8 cellular contexts compared by ENCODE assay signal in the genomic region with DNA sequence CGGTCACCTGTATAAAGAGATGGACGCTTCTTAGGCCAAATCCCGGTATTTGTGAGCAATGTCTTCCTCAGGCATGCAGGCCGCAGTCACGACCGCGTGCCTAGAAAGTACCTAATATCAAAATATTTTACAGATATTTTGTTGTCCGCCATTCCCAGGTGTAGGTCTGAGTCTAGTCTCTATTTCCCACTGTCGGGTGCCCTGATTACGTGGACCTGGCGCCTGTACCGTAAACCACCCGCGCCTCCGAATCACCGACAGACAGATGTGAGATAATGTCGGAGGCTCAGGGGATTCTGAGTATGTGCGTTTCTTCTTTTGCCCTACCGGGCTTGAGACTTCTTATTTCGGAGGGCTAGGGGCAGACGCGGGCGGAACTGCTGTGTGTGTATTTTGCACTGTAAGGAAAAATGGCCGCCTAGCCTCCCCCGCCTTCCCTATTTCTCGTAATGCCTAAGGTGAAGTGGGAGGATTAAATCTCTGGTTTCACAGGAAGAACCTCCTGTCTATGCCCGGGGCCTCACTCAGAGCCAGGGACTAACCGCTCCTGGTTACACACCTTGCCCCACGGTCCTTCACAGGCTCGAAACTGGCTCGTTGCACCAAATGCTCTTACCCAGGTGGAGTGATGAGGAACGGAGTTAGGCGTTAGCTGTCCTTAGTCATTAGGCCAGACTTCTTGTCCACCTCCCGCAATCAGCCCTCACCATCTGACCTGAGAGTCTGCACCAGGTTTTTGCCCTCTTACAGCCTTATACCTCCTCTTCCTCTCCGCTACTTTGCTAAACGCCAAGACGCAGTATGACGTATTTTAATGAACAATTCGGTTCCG. TPM values are rescaled to one million over a fixed set of nuclear protein-coding genes. Genes with fewer than 3 reads are reported as not detected.
DNase-seq lines count a peak whose midpoint lies in the region; ATAC-seq and TF ChIP-seq lines count a peak whose summit lies in the region.

No MANE protein-coding gene starts in this region.

- H3K27ac Mint-ChIP-seq in activated CD4-positive, alpha-beta memory T cell treated with anti-CD3 and anti-CD28 coated beads for 36 hours = peak overlapping the region; percentile 99
- H3K27ac Mint-ChIP-seq in mesothelial cell of epicardium = no peak overlapping the region

- H3K27me3 ChIP-seq in DND-41 (ENCODE audit: insufficient read depth, low read length, poor library complexity) (no peaks in the 10 kb centered on the region), dorsolateral prefrontal cortex (no peaks in the 10 kb centered on the region)

- H3K4me1 ChIP-seq in DND-41 (ENCODE audit: insufficient read depth, low read length) = peaks cover 37% of the 10 kb centered on the region

- DNase-seq in DND-41 (peak; percentile 45), substantia nigra (lab: John Stamatoyannopoulos, UW) (peak in 22 of 49 donors; percentile 0 to 21 (median 2)), dorsolateral prefrontal cortex (no peak), posterior vena cava (ENCODE audit: low spot score) (no peak), mesothelial cell of epicardium (ENCODE audit: low spot score in 2 of 2, unreplicated experiment in 2 of 2) (no peak)
- peak; percentile 74 for DNase-seq in activated CD4-positive, alpha-beta memory T cell treated with anti-CD3 and anti-CD28 coated beads for 36 hours

- peak; percentile 63 for ATAC-seq in DND-41 (ENCODE audit: insufficient read depth, low read depth)
- ATAC-seq in HG03432 (IDR thresholded peaks at IDR 0.05; ENCODE audit: unreplicated experiment) = peak; percentile 42

- H3K4me3 Mint-ChIP-seq in activated CD4-positive, alpha-beta memory T cell treated with anti-CD3 and anti-CD28 coated beads for 36 hours = peak overlapping the region; percentile 97
- H3K4me3 Mint-ChIP-seq in mesothelial cell of epicardium = no peak overlapping the region

- CTCF ChIA-PET in activated CD4-positive, alpha-beta memory T cell treated with anti-CD3 and anti-CD28 coated beads for 36 hours (lab: Charles Lee) = no interaction called here

- peak overlapping the region; percentile 84 for H2AFZ ChIP-seq in DND-41 (ENCODE audit: low read depth, low read length)

- peaks cover 36% of the 10 kb centered on the region for H3K36me3 ChIP-seq in DND-41 (ENCODE audit: insufficient read depth, low read length)

- peaks cover 58% of the 10 kb centered on the region for H3K79me2 ChIP-seq in DND-41 (ENCODE audit: insufficient read depth, low read length)

- no peaks in the 10 kb centered on the region for H3K9me3 Mint-ChIP-seq in activated CD4-positive, alpha-beta memory T cell treated with anti-CD3 and anti-CD28 coated beads for 36 hours
- H3K9me3 Mint-ChIP-seq in mesothelial cell of epicardium = no peaks in the 10 kb centered on the region

- no peaks in the 10 kb centered on the region for H3K27me3 Mint-ChIP-seq in activated CD4-positive, alpha-beta memory T cell treated with anti-CD3 and anti-CD28 coated beads for 36 hours
- no peaks in the 10 kb centered on the region for H3K27me3 Mint-ChIP-seq in mesothelial cell of epicardium (ENCODE audit: low read depth)

- peaks cover 14% of the 10 kb centered on the region for H3K4me1 Mint-ChIP-seq in activated CD4-positive, alpha-beta memory T cell treated with anti-CD3 and anti-CD28 coated beads for 36 hours (ENCODE audit: low read depth)
- no peaks in the 10 kb centered on the region for H3K4me1 Mint-ChIP-seq in mesothelial cell of epicardium

- H4K20me1 ChIP-seq in DND-41 (ENCODE audit: insufficient read depth, low read length) = no peaks in the 10 kb centered on the region

- no peaks in the 10 kb centered on the region for H3K9me3 ChIP-seq in DND-41 (ENCODE audit: insufficient read depth, low read length, severe bottlenecking)

- intact Hi-C loops in activated CD4-positive, alpha-beta memory T cell treated with anti-CD3 and anti-CD28 coated beads for 36 hours (cut with micrococcal nuclease) = loop anchor here (1.0 to 10.0 kb wide), 4 partner anchors 70 to 812 kb away; no protein-coding TSS in a partner anchor
- intact Hi-C loops in dorsolateral prefrontal cortex (cut with DNase I) (no loop called here), posterior vena cava (cut with DNase I) (no loop called here)

- peak overlapping the region; percentile 94 for H3K27ac ChIP-seq in DND-41 (ENCODE audit: low read length)
- peak overlapping the region; percentile 42 for H3K27ac ChIP-seq in substantia nigra (ENCODE audit: low read depth, low read length, poor library complexity, severe bottlenecking)
- peak overlapping the region in 12 of 59 donors; percentile 29 to 85 (median 71) for H3K27ac ChIP-seq in dorsolateral prefrontal cortex

- H3K9ac ChIP-seq in DND-41 (ENCODE audit: low read depth, low read length) = peak overlapping the region; percentile 73

- peak overlapping the region; percentile 82 for H3K4me2 ChIP-seq in DND-41 (ENCODE audit: insufficient read depth, low read length)

- H3K4me3 ChIP-seq in DND-41 (ENCODE audit: low read depth in 1 of 2, low read length in 2 of 2) (peak overlapping the region; percentile 89 to 97), iPS-11a (ENCODE audit: low read depth, low read length) (peak overlapping the region; percentile 92), dorsolateral prefrontal cortex (peak overlapping the region in 12 of 59 donors; percentile 48 to 77 (median 67))

- peaks cover 15% of the 10 kb centered on the region for H3K36me3 Mint-ChIP-seq in activated CD4-positive, alpha-beta memory T cell treated with anti-CD3 and anti-CD28 coated beads for 36 hours
- H3K36me3 Mint-ChIP-seq in mesothelial cell of epicardium = no peaks in the 10 kb centered on the region

- POLR2A ChIA-PET in activated CD4-positive, alpha-beta memory T cell treated with anti-CD3 and anti-CD28 coated beads for 36 hours (lab: Charles Lee) = interaction anchor here (0.8 kb wide), 1 partner anchor 241 kb away, joined by 3 read pairs; the partner anchor contains the start of gene DDX3Y

- no peak for TF ChIP-seq CTCF in DND-41 (IDR thresholded peaks at IDR 0.05; ENCODE audit: borderline replicate concordance, extremely low read depth, low read length, poor library complexity, severe bottlenecking)
- TF ChIP-seq CTCF in dorsolateral prefrontal cortex (IDR thresholded peaks at IDR 0.05 in 54 of 56, conservative IDR thresholded peaks at IDR 0.05 in 2 of 56; ENCODE audit: low read depth in 1 of 56, partially characterized antibody in 56 of 56) = no peak
- no peak for TF ChIP-seq CTCF in mesothelial cell of epicardium (IDR thresholded peaks at IDR 0.05; ENCODE audit: unreplicated experiment)

RNA-seq across cellular contexts. Expression of gene USP9Y, which starts 38.1 kb away (rescaled TPM):
- 10 to 100 TPM; 16.2 to 16.6 TPM for total RNA-seq in activated CD4-positive, alpha-beta memory T cell treated with anti-CD3 and anti-CD28 coated beads for 36 hours
- total RNA-seq in dorsolateral prefrontal cortex = 10 to 100 TPM in 30 of 120 experiments, under 1 TPM in 7, not detected in 83; 0.06 to 58.1 (median 44.4) TPM
- total RNA-seq in posterior vena cava = not detected
- total RNA-seq in mesothelial cell of epicardium = not detected in 3 replicates

Comparison
In these comparisons a context has a peak if more than half of its experiments do, and no peak if none do; other contexts are left out.
1. DNase-seq: peak in DND-41 (single experiment) and activated CD4-positive, alpha-beta memory T cell treated with anti-CD3 and anti-CD28 coated beads for 36 hours (single experiment); none in dorsolateral prefrontal cortex (0 of 10), posterior vena cava (single experiment) and mesothelial cell of epicardium (0 of 2).